Comparison of ENCODE assay signal across 1 cellular context in genomic region chr16:57447142-57447962, GRCh38.
TF ChIP-seq lines count a peak whose summit lies in the region.

TSS of gene CIAPIN1 (minus strand) at chr16:57447385. CDS start at chr16:57440928, 6,457 bp downstream.
TSS of gene COQ9 (plus strand) at chr16:57447479. CDS start at chr16:57447506, 27 bp downstream.

TF ChIP-seq in HepG2, 621 proteins besides CTCF, POLR2A, EP300 and RAD21 (continued from another document and continues in another):
- no peak for TF ChIP-seq TBX3 (IDR thresholded peaks at IDR 0.05; ENCODE audit: borderline replicate concordance)
- peak; percentile 93 for TF ChIP-seq BORCS8-MEF2B (CRISPR knock-in tag; IDR thresholded peaks at IDR 0.05)
- no peak for TF ChIP-seq ZFP36L1 (CRISPR knock-in tag; IDR thresholded peaks at IDR 0.05)
- TF ChIP-seq PHF8 (CRISPR knock-in tag; IDR thresholded peaks at IDR 0.05), result peak; percentile 99
- TF ChIP-seq ZNF773 (CRISPR knock-in tag; IDR thresholded peaks at IDR 0.05; ENCODE audit: borderline replicate concordance), result peak; percentile 56; the same call in 1 of the 2 replicates
- TF ChIP-seq ZNF142 (CRISPR knock-in tag; IDR thresholded peaks at IDR 0.05), result peak; percentile 81
- TF ChIP-seq GRHL1 (CRISPR knock-in tag; conservative IDR thresholded peaks at IDR 0.05), result no peak
- TF ChIP-seq CCDC6 (CRISPR knock-in tag; IDR thresholded peaks at IDR 0.05), result peak; percentile 68; the same call in 1 of the 2 replicates
- TF ChIP-seq ZNF878 (CRISPR knock-in tag; IDR thresholded peaks at IDR 0.05), result no peak
- TF ChIP-seq JUND (CRISPR knock-in tag; IDR thresholded peaks at IDR 0.05), result no peak
- peak; percentile 97 for TF ChIP-seq ZNF747 (CRISPR knock-in tag; IDR thresholded peaks at IDR 0.05; ENCODE audit: borderline replicate concordance)
- TF ChIP-seq ZNF597 (CRISPR knock-in tag; IDR thresholded peaks at IDR 0.05), result no peak
- TF ChIP-seq AGO2 (optimal IDR thresholded peaks at IDR 0.05; ENCODE audit: low read depth, low read length), result peak; percentile 65
- TF ChIP-seq MBNL3 (CRISPR knock-in tag; conservative IDR thresholded peaks at IDR 0.05), result no peak
- no peak; the same call in 1 of the 2 replicates for TF ChIP-seq AHR (CRISPR knock-in tag; IDR thresholded peaks at IDR 0.05)
- peak; percentile 90 for TF ChIP-seq ZBTB25 (CRISPR knock-in tag; IDR thresholded peaks at IDR 0.05)
- TF ChIP-seq BRF2 (CRISPR knock-in tag; IDR thresholded peaks at IDR 0.05), result 0 out of 2 replicates have a peak, but pooled peaks have one; percentile 50
- TF ChIP-seq ZKSCAN8 (CRISPR knock-in tag; IDR thresholded peaks at IDR 0.05; ENCODE audit: borderline replicate concordance), result peak; percentile 67
- TF ChIP-seq WIZ (CRISPR knock-in tag; IDR thresholded peaks at IDR 0.05), result peak; percentile 74; the same call in 1 of the 2 replicates
- no peak for TF ChIP-seq HDAC6 (IDR thresholded peaks at IDR 0.05; ENCODE audit: low read depth, low read length)
- no peak for TF ChIP-seq HMGA1 (CRISPR knock-in tag; conservative IDR thresholded peaks at IDR 0.05)
- TF ChIP-seq MEIS2 (CRISPR knock-in tag; IDR thresholded peaks at IDR 0.05), result 0 out of 2 replicates have a peak, but pooled peaks have one; percentile 30
- peak; percentile 93 for TF ChIP-seq ZMAT3 (CRISPR knock-in tag; conservative IDR thresholded peaks at IDR 0.05)
- TF ChIP-seq ZNF75D (CRISPR knock-in tag; IDR thresholded peaks at IDR 0.05; ENCODE audit: borderline replicate concordance), result peak; percentile 93
- TF ChIP-seq NFIC (IDR thresholded peaks at IDR 0.05; ENCODE audit: low read length), result no peak
- TF ChIP-seq HIVEP1 (CRISPR knock-in tag; IDR thresholded peaks at IDR 0.05), result peak; percentile 91; the same call in 1 of the 2 replicates
- peak; percentile 85 for TF ChIP-seq CREM (IDR thresholded peaks at IDR 0.05)
- peak; percentile 67; the same call in 1 of the 2 replicates for TF ChIP-seq CREM (CRISPR knock-in tag; IDR thresholded peaks at IDR 0.05)
- TF ChIP-seq ZFP36 (IDR thresholded peaks at IDR 0.05; ENCODE audit: borderline replicate concordance, low read depth, low read length, partially characterized antibody), result no peak
- TF ChIP-seq ZFAT (CRISPR knock-in tag; conservative IDR thresholded peaks at IDR 0.05), result no peak; the same call in 1 of the 2 replicates
- TF ChIP-seq ZNF441 (CRISPR knock-in tag; IDR thresholded peaks at IDR 0.05; ENCODE audit: borderline replicate concordance), result peak; percentile 76
- peak; percentile 86 for TF ChIP-seq IKZF4 (CRISPR knock-in tag; IDR thresholded peaks at IDR 0.05; ENCODE audit: borderline replicate concordance, low read depth, not compliant biosample characterization)
- TF ChIP-seq KLF6 (CRISPR knock-in tag; IDR thresholded peaks at IDR 0.05), result peak; percentile 91
- TF ChIP-seq KLF11 (CRISPR knock-in tag; IDR thresholded peaks at IDR 0.05), result peak; percentile 35; the same call in 1 of the 2 replicates
- peak; percentile 82 for TF ChIP-seq NFAT5 (CRISPR knock-in tag; IDR thresholded peaks at IDR 0.05)
- no peak for TF ChIP-seq TBP (CRISPR knock-in tag; IDR thresholded peaks at IDR 0.05)
- TF ChIP-seq TOPORS (CRISPR knock-in tag; IDR thresholded peaks at IDR 0.05), result peak; percentile 92; the same call in 1 of the 2 replicates
- TF ChIP-seq ZSCAN25 (CRISPR knock-in tag; IDR thresholded peaks at IDR 0.05), result peak; percentile 65; the same call in 1 of the 2 replicates
- no peak for TF ChIP-seq ZNF256 (CRISPR knock-in tag; conservative IDR thresholded peaks at IDR 0.05)
- TF ChIP-seq NCOA2 (CRISPR knock-in tag; IDR thresholded peaks at IDR 0.05), result peak; percentile 58
- peak; percentile 90 for TF ChIP-seq ATF1 (CRISPR knock-in tag; IDR thresholded peaks at IDR 0.05)
- no peak for TF ChIP-seq PAF1 (CRISPR knock-in tag; IDR thresholded peaks at IDR 0.05)
- no peak for TF ChIP-seq CEBPZ (IDR thresholded peaks at IDR 0.05; ENCODE audit: low read length)
